In the genomic region with DNA sequence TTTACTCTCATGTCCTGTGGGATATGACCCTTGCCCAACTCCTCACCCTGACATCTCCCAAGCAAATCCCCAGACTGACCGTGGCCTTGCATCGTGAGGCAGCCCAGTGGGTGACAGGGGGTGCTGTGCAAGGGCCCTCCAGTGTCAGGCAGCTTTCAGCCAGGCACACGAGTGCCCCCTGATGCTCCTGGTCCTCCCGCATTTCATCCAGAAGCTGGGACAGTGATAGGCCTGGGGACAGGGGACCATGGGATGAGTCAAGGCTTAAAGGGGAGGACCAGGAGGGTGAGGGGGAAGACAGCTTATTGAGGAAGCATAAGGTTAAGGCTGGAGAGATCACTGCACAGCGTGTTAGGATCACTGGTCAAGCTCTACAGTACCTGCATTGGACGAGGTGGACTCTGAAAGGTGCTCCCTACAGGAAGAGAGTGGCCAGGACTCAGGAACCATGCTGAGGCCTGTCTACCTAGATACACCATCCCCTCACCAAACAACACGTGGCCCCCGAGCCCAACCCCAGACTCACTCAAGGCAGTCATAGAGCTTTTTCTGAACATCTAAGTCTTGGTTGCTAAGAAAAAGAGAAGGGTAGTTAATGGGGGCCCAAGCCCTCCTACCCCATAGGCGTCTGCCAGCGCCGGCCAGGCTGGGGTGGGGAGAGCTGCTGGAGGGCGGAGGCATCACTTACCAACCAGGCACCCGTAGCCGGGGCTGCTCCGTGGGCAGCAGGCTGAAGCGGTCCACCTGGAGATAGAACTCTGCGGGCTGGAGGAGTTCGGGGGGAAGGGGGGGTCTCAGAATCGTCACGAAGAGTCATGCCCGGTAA, we compare ENCODE assay signal across 1 cellular context.
A peak's percentile ranks its signal among the peaks of the same experiment; 100 is the strongest.
TF ChIP-seq lines count a peak whose summit lies in the region.

No MANE protein-coding gene starts in this region.

TF ChIP-seq in HepG2, 621 proteins besides CTCF, POLR2A, EP300 and RAD21:
- TF ChIP-seq, protein P1, sequence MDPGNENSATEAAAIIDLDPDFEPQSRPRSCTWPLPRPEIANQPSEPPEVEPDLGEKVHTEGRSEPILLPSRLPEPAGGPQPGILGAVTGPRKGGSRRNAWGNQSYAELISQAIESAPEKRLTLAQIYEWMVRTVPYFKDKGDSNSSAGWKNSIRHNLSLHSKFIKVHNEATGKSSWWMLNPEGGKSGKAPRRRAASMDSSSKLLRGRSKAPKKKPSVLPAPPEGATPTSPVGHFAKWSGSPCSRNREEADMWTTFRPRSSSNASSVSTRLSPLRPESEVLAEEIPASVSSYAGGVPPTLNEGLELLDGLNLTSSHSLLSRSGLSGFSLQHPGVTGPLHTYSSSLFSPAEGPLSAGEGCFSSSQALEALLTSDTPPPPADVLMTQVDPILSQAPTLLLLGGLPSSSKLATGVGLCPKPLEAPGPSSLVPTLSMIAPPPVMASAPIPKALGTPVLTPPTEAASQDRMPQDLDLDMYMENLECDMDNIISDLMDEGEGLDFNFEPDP (CRISPR knock-in tag; conservative IDR thresholded peaks at IDR 0.05) = 0 out of 2 replicates have a peak, but pooled peaks have one; percentile 21
- TF ChIP-seq, protein P2, sequence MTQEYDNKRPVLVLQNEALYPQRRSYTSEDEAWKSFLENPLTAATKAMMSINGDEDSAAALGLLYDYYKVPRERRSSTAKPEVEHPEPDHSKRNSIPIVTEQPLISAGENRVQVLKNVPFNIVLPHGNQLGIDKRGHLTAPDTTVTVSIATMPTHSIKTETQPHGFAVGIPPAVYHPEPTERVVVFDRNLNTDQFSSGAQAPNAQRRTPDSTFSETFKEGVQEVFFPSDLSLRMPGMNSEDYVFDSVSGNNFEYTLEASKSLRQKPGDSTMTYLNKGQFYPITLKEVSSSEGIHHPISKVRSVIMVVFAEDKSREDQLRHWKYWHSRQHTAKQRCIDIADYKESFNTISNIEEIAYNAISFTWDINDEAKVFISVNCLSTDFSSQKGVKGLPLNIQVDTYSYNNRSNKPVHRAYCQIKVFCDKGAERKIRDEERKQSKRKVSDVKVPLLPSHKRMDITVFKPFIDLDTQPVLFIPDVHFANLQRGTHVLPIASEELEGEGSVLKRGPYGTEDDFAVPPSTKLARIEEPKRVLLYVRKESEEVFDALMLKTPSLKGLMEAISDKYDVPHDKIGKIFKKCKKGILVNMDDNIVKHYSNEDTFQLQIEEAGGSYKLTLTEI (CRISPR knock-in tag; conservative IDR thresholded peaks at IDR 0.05) = no peak
- TF ChIP-seq SP4 (CRISPR knock-in tag; IDR thresholded peaks at IDR 0.05) (0 out of 2 replicates have a peak, but pooled peaks have one; percentile 16), REL (CRISPR knock-in tag; conservative IDR thresholded peaks at IDR 0.05) (0 out of 2 replicates have a peak, but pooled peaks have one; percentile 61), ZNF263 (CRISPR knock-in tag; IDR thresholded peaks at IDR 0.05) (peak; percentile 92), ZBTB3 (CRISPR knock-in tag; IDR thresholded peaks at IDR 0.05; ENCODE audit: borderline replicate concordance, low read depth) (0 out of 2 replicates have a peak, but pooled peaks have one; percentile 7), NRL (CRISPR knock-in tag; IDR thresholded peaks at IDR 0.05; ENCODE audit: borderline replicate concordance) (peak; percentile 43; the same call in 1 of the 2 replicates), ZFP37 (CRISPR knock-in tag; IDR thresholded peaks at IDR 0.05; ENCODE audit: borderline replicate concordance) (no peak), ZSCAN22 (CRISPR knock-in tag; IDR thresholded peaks at IDR 0.05) (no peak)
- TF ChIP-seq, protein P3, sequence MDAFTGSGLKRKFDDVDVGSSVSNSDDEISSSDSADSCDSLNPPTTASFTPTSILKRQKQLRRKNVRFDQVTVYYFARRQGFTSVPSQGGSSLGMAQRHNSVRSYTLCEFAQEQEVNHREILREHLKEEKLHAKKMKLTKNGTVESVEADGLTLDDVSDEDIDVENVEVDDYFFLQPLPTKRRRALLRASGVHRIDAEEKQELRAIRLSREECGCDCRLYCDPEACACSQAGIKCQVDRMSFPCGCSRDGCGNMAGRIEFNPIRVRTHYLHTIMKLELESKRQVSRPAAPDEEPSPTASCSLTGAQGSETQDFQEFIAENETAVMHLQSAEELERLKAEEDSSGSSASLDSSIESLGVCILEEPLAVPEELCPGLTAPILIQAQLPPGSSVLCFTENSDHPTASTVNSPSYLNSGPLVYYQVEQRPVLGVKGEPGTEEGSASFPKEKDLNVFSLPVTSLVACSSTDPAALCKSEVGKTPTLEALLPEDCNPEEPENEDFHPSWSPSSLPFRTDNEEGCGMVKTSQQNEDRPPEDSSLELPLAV (CRISPR knock-in tag; conservative IDR thresholded peaks at IDR 0.05; ENCODE audit: low read depth) = peak; percentile 38; the same call in 1 of the 2 replicates
